In the genomic region with DNA sequence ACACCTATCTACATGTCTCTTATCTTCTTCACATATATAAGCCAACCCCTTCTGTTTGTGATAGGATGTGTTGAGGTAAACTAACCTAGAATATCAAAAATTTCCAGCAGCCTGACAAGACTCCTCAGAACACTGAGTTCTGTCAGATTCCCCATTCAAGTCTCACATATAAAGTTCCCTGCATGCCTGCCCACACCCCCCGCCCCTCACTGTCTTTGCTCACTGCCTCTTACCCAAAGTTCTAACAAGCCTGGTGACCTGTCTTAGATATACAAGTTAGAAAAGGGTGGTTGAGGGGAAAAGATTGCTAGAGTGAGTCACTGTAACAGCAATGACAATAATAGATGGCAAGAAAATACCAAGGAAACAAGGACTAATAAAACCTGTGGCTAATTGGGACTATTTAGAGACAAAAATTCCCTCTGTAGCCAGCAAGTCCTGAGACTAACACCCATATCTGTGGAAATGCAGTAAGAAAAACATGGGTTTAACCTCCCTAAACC, we compare ENCODE assay signal across 26 cellular contexts. TPM values are rescaled to one million over a fixed set of nuclear protein-coding genes. Genes with fewer than 3 reads are reported as not detected.
DNase-seq lines count a peak whose midpoint lies in the region; ATAC-seq and TF ChIP-seq lines count a peak whose summit lies in the region.
"Had no signal": no experiment of that assay in that cellular context is flagged by ENCODE, and none has a peak within 500 bp of the region (broad histone marks: within the 10 kb centered on the region; RNA-seq: fewer than 3 reads in every experiment).

No MANE protein-coding gene starts in this region.

- H3K9me3 ChIP-seq in Panc1 (ENCODE audit: control insufficient read depth, insufficient read depth, low read depth, low read length), result no peaks in the 10 kb centered on the region
- H3K9me3 ChIP-seq in aorta (ENCODE audit: control insufficient read depth, low read length), result no peaks in the 10 kb centered on the region
- no peaks in the 10 kb centered on the region for H3K9me3 ChIP-seq in tibial artery
- H3K9me3 ChIP-seq: BLaER1, pancreas, thoracic aorta, uterus had no signal

- peak; percentile 21 for DNase-seq in Caki2 (ENCODE audit: low read depth)
- peak; percentile 14 for DNase-seq in H7
- DNase-seq in Panc1 (ENCODE audit: low read depth, low spot score), result no peak
- DNase-seq in kidney tubule cell (ENCODE audit: low spot score), result peak; percentile 17
- no peak for DNase-seq in RWPE1 (ENCODE audit: low spot score)
- DNase-seq in aorta, result no peak
- DNase-seq in tibial artery, result no peak
- DNase-seq: activated CD4-positive, alpha-beta memory T cell treated with anti-CD3 and anti-CD28 coated beads, Interleukin-2, amount 10 ng/mL, durations not matched to agents 7 days and 5 days; activated CD8-positive, alpha-beta memory T cell treated with anti-CD3 and anti-CD28 coated beads, Interleukin-2, amount 50 U/mL, for 48 hours; activated naive CD4-positive, alpha-beta T cell treated with anti-CD3 and anti-CD28 coated beads for 36 hours; amniotic stem cell; effector CD4-positive, alpha-beta T cell; HCEC 1CT; hypothalamus; Kasumi-1; NCI-H1105; NCI-H187; NCI-H82; pancreas; stimulated activated CD4-positive, alpha-beta T cell treated with anti-CD3 and anti-CD28 coated beads, Interleukin-2, amount 100 ng/mL, for 24 hours; stimulated activated CD8-positive, alpha-beta memory T cell treated with anti-CD3 and anti-CD28 coated beads, Interleukin-4, amount 100 ng/mL, for 48 hours; uterus had no signal

- H3K27me3 ChIP-seq in H7 (ENCODE audit: control insufficient read depth, insufficient read depth, low read length) (no peaks in the 10 kb centered on the region), Panc1 (ENCODE audit: control insufficient read depth, insufficient read depth, low read length) (no peaks in the 10 kb centered on the region), aorta (ENCODE audit: control insufficient read depth in 1 of 2, insufficient read depth in 2 of 2, low read length in 1 of 2) (no peaks in the 10 kb centered on the region), tibial artery (peaks cover 0 to 10% of the 10 kb centered on the region in 2 donors)
- H3K27me3 ChIP-seq: BLaER1, pancreas, uterus had no signal

- intact Hi-C loops in Panc1 (cut with micrococcal nuclease; ENCODE audit: unreplicated experiment), result no loop called here
- intact Hi-C loops in aorta (cut with DNase I), result no loop called here
- intact Hi-C loops in tibial artery (cut with DNase I; ENCODE audit: low total_unique reads), result no loop called here

- in situ Hi-C loops in Caki2 (cut with HindIII; ENCODE audit: low pct_unique_long_range_greater_than_20kb, low sequenced_read_pairs), result no loop called here
- in situ Hi-C loops in Panc1 (cut with HindIII; ENCODE audit: low pct_unique_long_range_greater_than_20kb, low sequenced_read_pairs), result no loop called here

- POLR2A ChIA-PET in Panc1 (lab: Charles Lee) (no interaction called here), RWPE1 (lab: Yijun Ruan, JAX; ENCODE audit: low non-redundant PET) (no interaction called here)

- H3K4me1 ChIP-seq in Panc1 (ENCODE audit: control insufficient read depth, insufficient read depth, low read length), result no peaks in the 10 kb centered on the region
- no peaks in the 10 kb centered on the region for H3K4me1 ChIP-seq in aorta (ENCODE audit: control insufficient read depth in 1 of 2, insufficient read depth in 2 of 2, low read length in 2 of 2)
- H3K4me1 ChIP-seq in tibial artery, result no peaks in the 10 kb centered on the region
- H3K4me1 ChIP-seq: pancreas, uterus had no signal

- CTCF ChIA-PET in Panc1 (lab: Charles Lee), result no interaction called here
- CTCF ChIA-PET in RWPE1 (lab: Yijun Ruan, JAX), result interaction anchor here (0.7 kb wide), 1 partner anchor 100 kb away, joined by 3 read pairs; a partner anchor contains a TSS

- 0 out of 2 replicates have a peak, but pooled peaks have one; percentile 10 for ATAC-seq in Panc1
- ATAC-seq in aorta (ENCODE audit: low FRiP score), result no peak
- ATAC-seq: Right ventricle myocardium inferior had no signal

- H3K4me3 ChIP-seq in H7 (ENCODE audit: insufficient read depth, low read depth, low read length), result no peak overlapping the region
- H3K4me3 ChIP-seq in Panc1 (ENCODE audit: low read depth in 2 of 2, low read length in 2 of 2), result no peak overlapping the region
- no peak overlapping the region for H3K4me3 ChIP-seq in aorta (ENCODE audit: low read length in 2 of 2)
- H3K4me3 ChIP-seq in tibial artery, result no peak overlapping the region
- H3K4me3 ChIP-seq: BLaER1, pancreas, smooth muscle cell, thoracic aorta, uterus had no signal

- WGBS in aorta, 2 donors, result 39 to 48% methylated on average over 1 of the region's 1 CpG

- H3K36me3 ChIP-seq in H7 (replicated peaks; ENCODE audit: control insufficient read depth, insufficient read depth, low read length) (no peaks in the 10 kb centered on the region), Panc1 (ENCODE audit: control insufficient read depth, insufficient read depth, low read length) (no peaks in the 10 kb centered on the region), aorta (ENCODE audit: control insufficient read depth in 1 of 2, insufficient read depth in 2 of 2, low read length in 1 of 2) (no peaks in the 10 kb centered on the region), tibial artery (no peaks in the 10 kb centered on the region)
- H3K36me3 ChIP-seq: BLaER1, pancreas, thoracic aorta, uterus had no signal

- TF ChIP-seq CTCF in Panc1 (IDR thresholded peaks at IDR 0.05) (no peak), RWPE1 (conservative IDR thresholded peaks at IDR 0.05; ENCODE audit: low read depth) (no peak), tibial artery (IDR thresholded peaks at IDR 0.05) (no peak)

- H3K27ac ChIP-seq in Panc1 (ENCODE audit: low read length), result no peak overlapping the region
- H3K27ac ChIP-seq in RWPE1, result no peak overlapping the region
- no peak overlapping the region for H3K27ac ChIP-seq in aorta (ENCODE audit: low read depth in 1 of 2, low read length in 2 of 2)
- no peak overlapping the region for H3K27ac ChIP-seq in tibial artery
- H3K27ac ChIP-seq: BLaER1, pancreas, thoracic aorta, uterus had no signal

- no TSS peak for BruUV-seq in Panc1 (replicated peaks; lab: Mats Ljungman, UMichigan)

RNA-seq across cellular contexts. Expression of a gene that starts 40.1 kb away (rescaled TPM):
- total RNA-seq in Caki2 (2014; rRNA removed; shearing (Covaris generic); ENCODE audit: low replicate concordance), result 43.0 and 86.0 TPM in 2 replicates
- 59.5 and 75.7 TPM in 2 replicates for total RNA-seq in H7 (2014; rRNA removed; shearing (Covaris generic))
- total RNA-seq in Panc1 (2021; ENCODE audit: unreplicated experiment) (65.9 TPM), aorta (10 to 100 TPM; 15.8 to 18.3 TPM)
- 65.8 TPM for polyA plus RNA-seq in Panc1 (2012; ENCODE audit: insufficient read length)
- polyA plus RNA-seq in aorta, result 10 to 100 TPM; 12.5 to 18.9 TPM

Comparison
In these comparisons a context has a peak if more than half of its experiments do, and no peak if none do; other contexts are left out.
1. DNase-seq: peak in Caki2 (single experiment), H7 (single experiment) and kidney tubule cell (single experiment); none in Panc1 (single experiment), RWPE1 (single experiment), aorta (0 of 2) and tibial artery (0 of 2).